18 cellular contexts compared by ENCODE assay signal in genomic region chr10:79463578-79464496, GRCh38. TPM values are rescaled to one million over a fixed set of nuclear protein-coding genes. Genes with fewer than 3 reads are reported as not detected.
A peak's percentile ranks its signal among the peaks of the same experiment; 100 is the strongest.
DNase-seq lines count a peak whose midpoint lies in the region; ATAC-seq and TF ChIP-seq lines count a peak whose summit lies in the region.
"Had no signal": no experiment of that assay in that cellular context is flagged by ENCODE, and none has a peak within 500 bp of the region (broad histone marks: within the 10 kb centered on the region; RNA-seq: fewer than 3 reads in every experiment).

No MANE protein-coding gene starts in this region.

- no peak for DNase-seq in Right ventricle myocardium inferior (ENCODE audit: missing footprints)
- no peak for DNase-seq in right atrium auricular region (ENCODE audit: low spot score)
- peak; percentile 86 for DNase-seq in fibroblast of peridontal ligament (ENCODE audit: extremely low read depth)
- peak; percentile 99 for DNase-seq in myocyte (ENCODE audit: low read depth)
- peak; percentile 45 to 86 for DNase-seq in tibial artery
- no peak for DNase-seq in COR-L47 (lab: John Stamatoyannopoulos, UW)
- no peak for DNase-seq in mesendoderm
- DNase-seq in H7: no peak
- DNase-seq: activated CD8-positive, alpha-beta T cell treated with anti-CD3 and anti-CD28 coated beads for 36 hours; activated T-cell treated with anti-CD3 and anti-CD28 coated beads, Interleukin-2, amount 50 U/mL, for 1 hour; cortex of kidney; foreskin fibroblast; stimulated activated naive CD4-positive, alpha-beta T cell treated with Interleukin-2 at 50 U/mL for 16 hours; T-helper 2 cell; WERI-Rb-1 had no signal

- no peak overlapping the region for H4K8ac ChIP-seq in mesendoderm (ENCODE audit: low read depth, low read length)

- no peak overlapping the region for H3K9ac ChIP-seq in mesendoderm (ENCODE audit: low read length)

- H3K4me3 ChIP-seq in right atrium auricular region: no peak overlapping the region
- no peak overlapping the region for H3K4me3 ChIP-seq in tibial artery
- no peak overlapping the region for H3K4me3 ChIP-seq in mesendoderm (ENCODE audit: low read length)
- no peak overlapping the region for H3K4me3 ChIP-seq in H7 (ENCODE audit: insufficient read depth, low read depth, low read length)
- H3K4me3 ChIP-seq: HAP-1 had no signal

- intact Hi-C loops in Right ventricle myocardium inferior (cut with DNase I): no loop called here
- intact Hi-C loops in tibial artery (cut with DNase I; ENCODE audit: low total_unique reads): no loop called here

- H3K27ac ChIP-seq in right atrium auricular region (no peak overlapping the region), tibial artery (peak overlapping the region in 1 of 2 donors; percentile 19), mesendoderm (ENCODE audit: low read depth, low read length) (no peak overlapping the region)
- H3K27ac ChIP-seq: 22Rv1, C4-2B, WERI-Rb-1 had no signal

- no peak overlapping the region for H2BK15ac ChIP-seq in mesendoderm (replicated peaks; ENCODE audit: low read depth)

- no peaks in the 10 kb centered on the region for H3K79me1 ChIP-seq in mesendoderm (ENCODE audit: low read length)

- no peak overlapping the region for H3K23ac ChIP-seq in mesendoderm (ENCODE audit: low read length)

- no peaks in the 10 kb centered on the region for H3K36me3 ChIP-seq in right atrium auricular region
- no peaks in the 10 kb centered on the region for H3K36me3 ChIP-seq in tibial artery
- H3K36me3 ChIP-seq in mesendoderm (ENCODE audit: control insufficient read depth, insufficient read depth, low read length): no peaks in the 10 kb centered on the region
- no peaks in the 10 kb centered on the region for H3K36me3 ChIP-seq in H7 (replicated peaks; ENCODE audit: control insufficient read depth, insufficient read depth, low read length)
- H3K36me3 ChIP-seq: HAP-1, WERI-Rb-1 had no signal

- no peak overlapping the region for H3K4me2 ChIP-seq in mesendoderm (ENCODE audit: low read length)

- no peaks in the 10 kb centered on the region for H3K27me3 ChIP-seq in right atrium auricular region
- no peaks in the 10 kb centered on the region for H3K27me3 ChIP-seq in tibial artery
- no peaks in the 10 kb centered on the region for H3K27me3 ChIP-seq in mesendoderm (ENCODE audit: insufficient read depth, low read length, poor library complexity)
- no peaks in the 10 kb centered on the region; the same call in 1 of the 2 replicates for H3K27me3 ChIP-seq in H7 (ENCODE audit: control insufficient read depth, insufficient read depth, low read length)

- no peak overlapping the region for H3K4ac ChIP-seq in mesendoderm (ENCODE audit: low read depth, low read length)

- H2AK5ac ChIP-seq in mesendoderm (ENCODE audit: low read length): no peak overlapping the region

- H3K4me1 ChIP-seq in right atrium auricular region: peaks cover 0 to 20% of the 10 kb centered on the region in 2 donors
- peaks cover 0 to 20% (median 10%) of the 10 kb centered on the region in 4 donors for H3K4me1 ChIP-seq in tibial artery
- no peaks in the 10 kb centered on the region for H3K4me1 ChIP-seq in mesendoderm (ENCODE audit: control insufficient read depth, low read depth, low read length)
- H3K4me1 ChIP-seq: HAP-1 had no signal

- H3K9me3 ChIP-seq in right atrium auricular region (no peaks in the 10 kb centered on the region), tibial artery (no peaks in the 10 kb centered on the region)
- H3K9me3 ChIP-seq: HAP-1 had no signal

- WGBS in mesendoderm (ENCODE audit: extremely low coverage, insufficient coverage, low lambda C conversion rate): no CpG with 5 or more reads among the region's 10 CpGs

- H3K18ac ChIP-seq in mesendoderm (ENCODE audit: low read length): no peak overlapping the region

- no peak for TF ChIP-seq CTCF in right atrium auricular region (IDR thresholded peaks at IDR 0.05)
- TF ChIP-seq CTCF in tibial artery (IDR thresholded peaks at IDR 0.05): no peak

- H4K5ac ChIP-seq in mesendoderm (ENCODE audit: low read length): no peak overlapping the region

- no peak overlapping the region for H2BK120ac ChIP-seq in mesendoderm (ENCODE audit: low read depth, low read length)

- peak; percentile 41 for ATAC-seq in Right ventricle myocardium inferior
- ATAC-seq: activated CD8-positive, alpha-beta T cell treated with anti-CD3 and anti-CD28 coated beads for 36 hours had no signal

- no peak overlapping the region for H2BK5ac ChIP-seq in mesendoderm (ENCODE audit: low read length)

- H3K56ac ChIP-seq in mesendoderm (ENCODE audit: low read length): no peak overlapping the region

- no peaks in the 10 kb centered on the region for H3K79me2 ChIP-seq in mesendoderm (ENCODE audit: control insufficient read depth, insufficient read depth, low read length)

RNA-seq across cellular contexts. Expression of gene ZCCHC24, which starts 18.4 kb away (rescaled TPM):
- total RNA-seq in Right ventricle myocardium inferior (60.1 TPM), right atrium auricular region (10 to 100 TPM; 45.6 to 85.9 TPM), myocyte (14.1 and 21.1 TPM in 2 replicates)
- 14.4 TPM for polyA plus RNA-seq in myocyte (2012)
- 4.7 TPM for polyA plus RNA-seq in mesendoderm (2013, experiment 1 of 2)
- polyA plus RNA-seq in mesendoderm (2013, experiment 2 of 2): 5.0 TPM
- total RNA-seq in H7 (2014; rRNA removed; shearing (Covaris generic)): 7.5 and 9.0 TPM in 2 replicates

RNA-seq across cellular contexts. Expression of gene EIF5AL1, which starts 48.5 kb away (rescaled TPM):
- 0.05 TPM for total RNA-seq in Right ventricle myocardium inferior
- total RNA-seq in right atrium auricular region: under 1 TPM in 1 of 2 donors, not detected in 1; 0.08 TPM
- 0.31 and 0.62 TPM in 2 replicates for total RNA-seq in myocyte
- polyA plus RNA-seq in myocyte (2012): 0.42 TPM
- 1.4 TPM for polyA plus RNA-seq in mesendoderm (2013, experiment 1 of 2)
- 1.4 TPM for polyA plus RNA-seq in mesendoderm (2013, experiment 2 of 2)
- 0.73 and 0.74 TPM in 2 replicates for total RNA-seq in H7 (2014; rRNA removed; shearing (Covaris generic))

Comparison
In these comparisons a context has a peak if more than half of its experiments do, and no peak if none do; other contexts are left out.
1. DNase-seq: peak in fibroblast of peridontal ligament (single experiment), myocyte (single experiment) and tibial artery (2 of 2); none in Right ventricle myocardium inferior (single experiment), right atrium auricular region (single experiment), COR-L47 (single experiment), mesendoderm (single experiment) and H7 (single experiment).